Comparison of ENCODE assay signal across 24 cellular contexts in genomic region chrX:133325422-133325821, GRCh38.
DNase-seq lines count a peak whose midpoint lies in the region; ATAC-seq, FAIRE-seq and TF ChIP-seq lines count a peak whose summit lies in the region.
"Had no signal": no experiment of that assay in that cellular context is flagged by ENCODE, and none has a peak within 500 bp of the region (broad histone marks: within the 10 kb centered on the region; RNA-seq: fewer than 3 reads in every experiment).

No MANE protein-coding gene starts in this region.

- FAIRE-seq in astrocyte (lab: Jason Lieb, UNC): peak; percentile 41
- FAIRE-seq: A204.1, G401.6, H54, HepG2 had no signal

- H3K9me3 Mint-ChIP-seq in astrocyte (ENCODE audit: unreplicated experiment): no peaks in the 10 kb centered on the region
- H3K9me3 Mint-ChIP-seq: CD4-positive, alpha-beta T cell had no signal

- no peaks in the 10 kb centered on the region; a peak in 1 of 3 replicates for H3K36me3 ChIP-seq in HEK293 (ENCODE audit: control insufficient read depth in 2 of 2, insufficient read depth in 1 of 2, low read length in 2 of 2)
- no peaks in the 10 kb centered on the region for H3K36me3 ChIP-seq in astrocyte (ENCODE audit: insufficient read depth, low read length)
- H3K36me3 ChIP-seq in tibial artery: no peaks in the 10 kb centered on the region
- H3K36me3 ChIP-seq: BLaER1 treated with 17β-estradiol and CSF1 and Interleukin-3, amounts not matched to agents 10 nM and 100 nM had no signal

- no peak for TF ChIP-seq CTCF in HEK293 (tag by site-specific recombination; IDR thresholded peaks at IDR 0.05)
- no peak for TF ChIP-seq CTCF in astrocyte (IDR thresholded peaks at IDR 0.05; ENCODE audit: insufficient read depth, low read depth, low read length)
- no peak for TF ChIP-seq CTCF in tibial artery (IDR thresholded peaks at IDR 0.05)

- H3K27me3 ChIP-seq in astrocyte (ENCODE audit: insufficient read depth, low read length) (no peaks in the 10 kb centered on the region), tibial artery (no peaks in the 10 kb centered on the region)
- H3K27me3 ChIP-seq: SJSA1 had no signal

- DNase-seq in astrocyte (ENCODE audit: low read depth) (no peak), iris pigment epithelial cell (ENCODE audit: low read depth) (peak; percentile 8), tibial artery (no peak), SIG-M5 (lab: John Stamatoyannopoulos, UW) (no peak)
- DNase-seq in stimulated activated CD4-positive, alpha-beta T cell treated with anti-CD3 and anti-CD28 coated beads, Interleukin-4, amount 100 ng/mL, for 24 hours: no peak
- DNase-seq: AML-193; CD4-positive, alpha-beta T cell; COR-L47; MV-4-11; NCI-H1105; NCI-H1436 treated with DMSO at 0.1 percent for 48 hours; NCI-H2029; NCI-H446; NCI-H524 treated with DMSO at 0.1 percent for 48 hours; NCI-H774 had no signal

- no peak overlapping the region for H3K9ac ChIP-seq in astrocyte (ENCODE audit: low read length)
- H3K9ac ChIP-seq: BLaER1 treated with 17β-estradiol and CSF1 and Interleukin-3, amounts not matched to agents 10 nM and 100 nM had no signal

- no peak for ATAC-seq in GM21723 (IDR thresholded peaks at IDR 0.05; ENCODE audit: unreplicated experiment)
- no peak for ATAC-seq in GM21576 (IDR thresholded peaks at IDR 0.05; ENCODE audit: unreplicated experiment)
- ATAC-seq: HepG2 had no signal

- no peak overlapping the region for H3K4me2 ChIP-seq in astrocyte (ENCODE audit: low read length)
- H3K4me2 ChIP-seq: BLaER1 treated with 17β-estradiol and CSF1 and Interleukin-3, amounts not matched to agents 10 nM and 100 nM had no signal

- peaks cover 3% of the 10 kb centered on the region for H4K20me1 ChIP-seq in astrocyte (ENCODE audit: insufficient read depth, low read length)
- H4K20me1 ChIP-seq: BLaER1 treated with 17β-estradiol and CSF1 and Interleukin-3, amounts not matched to agents 10 nM and 100 nM had no signal

- H3K4me3 ChIP-seq in HEK293 (ENCODE audit: low read depth, low read length): no peak overlapping the region
- no peak overlapping the region for H3K4me3 ChIP-seq in astrocyte (ENCODE audit: insufficient read depth, low read depth, low read length)
- no peak overlapping the region for H3K4me3 ChIP-seq in tibial artery
- H3K4me3 ChIP-seq: BLaER1 treated with 17β-estradiol and CSF1 and Interleukin-3, amounts not matched to agents 10 nM and 100 nM; SJSA1 had no signal

- H3K4me3 Mint-ChIP-seq in astrocyte (ENCODE audit: unreplicated experiment): no peak overlapping the region
- H3K4me3 Mint-ChIP-seq: CD4-positive, alpha-beta T cell had no signal

- H3K27ac Mint-ChIP-seq in astrocyte (ENCODE audit: unreplicated experiment): no peak overlapping the region
- H3K27ac Mint-ChIP-seq: CD4-positive, alpha-beta T cell had no signal

- peaks cover 13% of the 10 kb centered on the region for H3K4me1 Mint-ChIP-seq in astrocyte (ENCODE audit: low read depth, unreplicated experiment)

- no peaks in the 10 kb centered on the region for H3K36me3 Mint-ChIP-seq in astrocyte (ENCODE audit: low read depth, unreplicated experiment)

- CTCF ChIA-PET in HEK293 (lab: Yijun Ruan, JAX): interaction anchor here (0.7 to 2.4 kb wide), 3 partner anchors 9 to 312 kb away, joined by 4 to 9 read pairs (median 4); no protein-coding TSS in a partner anchor

- H3K4me1 ChIP-seq in HEK293 (ENCODE audit: control insufficient read depth, insufficient read depth, low read length): no peaks in the 10 kb centered on the region
- no peaks in the 10 kb centered on the region for H3K4me1 ChIP-seq in astrocyte (ENCODE audit: insufficient read depth, low read length)
- H3K4me1 ChIP-seq in tibial artery: peaks cover 0 to 62% (median 3%) of the 10 kb centered on the region in 4 donors
- H3K4me1 ChIP-seq: BLaER1 treated with 17β-estradiol and CSF1 and Interleukin-3, amounts not matched to agents 10 nM and 100 nM had no signal

- H3K9me3 ChIP-seq in HEK293 (ENCODE audit: control insufficient read depth, insufficient read depth, low read depth, low read length) (no peaks in the 10 kb centered on the region), astrocyte (ENCODE audit: insufficient read depth, low read depth, low read length) (no peaks in the 10 kb centered on the region), tibial artery (no peaks in the 10 kb centered on the region)
- H3K9me3 ChIP-seq: BLaER1 treated with 17β-estradiol and CSF1 and Interleukin-3, amounts not matched to agents 10 nM and 100 nM; SJSA1 had no signal

- no peak overlapping the region for H2AFZ ChIP-seq in astrocyte (ENCODE audit: low read depth, low read length)

- POLR2A ChIA-PET in HEK293 (lab: Yijun Ruan, JAX): no interaction called here

- H3K27me3 Mint-ChIP-seq in astrocyte (ENCODE audit: low read depth, unreplicated experiment): no peaks in the 10 kb centered on the region
- H3K27me3 Mint-ChIP-seq: CD4-positive, alpha-beta T cell had no signal

- H3K79me2 ChIP-seq in astrocyte (ENCODE audit: insufficient read depth, low read length): no peaks in the 10 kb centered on the region

- H3K27ac ChIP-seq in HEK293 (ENCODE audit: extremely low read depth, low read depth, low read length) (no peak overlapping the region), astrocyte (ENCODE audit: low read depth, low read length) (no peak overlapping the region), tibial artery (peak overlapping the region; percentile 33 to 70)
- H3K27ac ChIP-seq: BLaER1 treated with 17β-estradiol and CSF1 and Interleukin-3, amounts not matched to agents 10 nM and 100 nM; SJSA1 had no signal

- intact Hi-C loops in tibial artery (cut with DNase I; ENCODE audit: low total_unique reads): no loop called here

TF ChIP-seq in HEK293, 187 proteins besides CTCF, POLR2A, EP300 and RAD21:
- TF ChIP-seq SALL2 (tag by site-specific recombination; IDR thresholded peaks at IDR 0.05; ENCODE audit: borderline replicate concordance) (no peak), ZNF76 (tag by site-specific recombination; IDR thresholded peaks at IDR 0.05; ENCODE audit: borderline replicate concordance, low read depth) (no peak), ZNF600 (tag by site-specific recombination; IDR thresholded peaks at IDR 0.05) (peak; percentile 69), TCF7L2 (IDR thresholded peaks at IDR 0.05; ENCODE audit: borderline replicate concordance, low read depth, low read length) (peak; percentile 43; the same call in 1 of the 2 replicates)

Comparison
In these comparisons a context has a peak if more than half of its experiments do, and no peak if none do; other contexts are left out.
1. H3K27ac ChIP-seq: peak in tibial artery (2 of 2); none in HEK293 (single experiment) and astrocyte (single experiment).